Comparison of ENCODE assay signal across 8 cellular contexts in genomic region chr2:101341901-101342624, GRCh38. TPM values are rescaled to one million over a fixed set of nuclear protein-coding genes. Genes with fewer than 3 reads are reported as not detected.
DNase-seq lines count a peak whose midpoint lies in the region; ATAC-seq lines count a peak whose summit lies in the region.

No MANE protein-coding gene starts in this region.

- no peaks in the 10 kb centered on the region for H3K9me3 ChIP-seq in adipocyte (ENCODE audit: control insufficient read depth, low read length)

- no peaks in the 10 kb centered on the region for H3K27me3 ChIP-seq in adipocyte (replicated peaks; ENCODE audit: control insufficient read depth, insufficient read depth, low read length)

- ATAC-seq in left cardiac atrium (peak; percentile 70 to 76), HG03378 (IDR thresholded peaks at IDR 0.05; ENCODE audit: unreplicated experiment) (no peak), HG03139 (IDR thresholded peaks at IDR 0.05; ENCODE audit: unreplicated experiment) (no peak)

- intact Hi-C loops in left cardiac atrium (cut with DNase I), result loop anchor here in 1 of 2 donors (5.0 kb wide), 1 partner anchor 490 kb away; no protein-coding TSS in a partner anchor

- H3K9ac ChIP-seq in adipocyte (ENCODE audit: low read length), result peak overlapping the region; percentile 59

- DNase-seq in GDM1 (lab: John Stamatoyannopoulos, UW), result peak; percentile 36
- peak; percentile 67 for DNase-seq in NCI-H1048 (lab: John Stamatoyannopoulos, UW)
- DNase-seq in T follicular helper cell (ENCODE audit: low read depth), result peak; percentile 46
- DNase-seq in adipocyte (ENCODE audit: low read depth), result peak; percentile 92
- DNase-seq in left cardiac atrium, result peak; percentile 78
- peak; percentile 77 for DNase-seq in putamen (ENCODE audit: low spot score)

- peak overlapping the region; percentile 73 for H3K4me3 ChIP-seq in adipocyte (ENCODE audit: low read length)

- H3K4me1 ChIP-seq in adipocyte (ENCODE audit: control insufficient read depth, insufficient read depth, low read length), result peaks cover 4% of the 10 kb centered on the region

- H3K36me3 ChIP-seq in adipocyte (ENCODE audit: control insufficient read depth, insufficient read depth, low read length, severe bottlenecking), result no peaks in the 10 kb centered on the region

RNA-seq across cellular contexts. Expression of gene RNF149, which starts 33.6 kb away (rescaled TPM):
- 10 to 100 TPM; 22.3 to 38.0 TPM for total RNA-seq in left cardiac atrium

RNA-seq across cellular contexts. Expression of gene CREG2, which starts 45.2 kb away (rescaled TPM):
- not detected for total RNA-seq in left cardiac atrium

Comparison
In these comparisons a context has a peak if more than half of its experiments do, and no peak if none do; other contexts are left out.
1. DNase-seq: peak in every context shown above with its lines; median percentile 92 in adipocyte; 78 in left cardiac atrium; 77 in putamen; 67 in NCI-H1048; 46 in T follicular helper cell; 36 in GDM1.
2. ATAC-seq: peak in left cardiac atrium (2 of 2); none in HG03378 (single experiment) and HG03139 (single experiment).